9 cellular contexts compared by ENCODE assay signal in the genomic region with DNA sequence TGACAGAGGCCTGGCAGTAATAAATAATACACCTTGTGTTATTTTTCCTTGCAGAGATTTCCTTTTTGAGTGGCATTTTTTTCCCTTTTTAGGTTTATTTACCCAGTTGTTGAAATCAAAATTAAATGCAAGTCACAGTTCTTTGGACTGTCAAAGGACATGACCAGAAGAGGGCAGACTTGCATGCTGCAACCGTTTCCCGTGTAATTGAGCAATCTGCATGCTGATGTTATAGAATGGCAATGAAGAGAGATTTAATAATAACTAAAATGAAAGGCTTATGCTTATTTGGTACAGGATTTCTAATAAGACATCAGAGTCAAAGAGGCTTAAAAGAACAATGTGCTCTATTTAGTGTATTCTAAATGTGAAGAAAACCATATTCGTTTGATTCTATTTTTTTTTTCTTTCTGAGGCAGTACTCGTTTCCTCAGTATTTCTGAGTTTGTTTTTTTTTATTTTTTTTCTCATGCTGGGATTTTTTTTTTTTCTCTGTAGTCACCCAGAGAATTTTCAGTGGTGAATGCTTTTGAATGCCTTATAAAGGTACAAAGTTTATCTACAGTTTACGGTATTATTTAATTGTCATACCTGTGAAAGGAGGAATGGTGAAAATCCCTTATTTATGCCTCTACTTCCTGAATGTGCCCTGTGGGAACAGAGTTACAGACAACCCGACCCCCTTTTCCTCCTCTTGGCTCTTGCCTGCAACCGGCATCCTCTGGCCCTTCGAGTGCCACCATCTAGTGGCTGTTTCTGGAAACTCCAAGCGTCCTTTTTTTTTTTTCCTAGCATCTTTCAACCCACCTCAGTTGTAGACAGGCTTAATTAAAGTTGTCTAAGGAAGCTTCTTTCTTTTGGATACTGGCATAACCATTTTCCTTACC.
DNase-seq lines count a peak whose midpoint lies in the region; ATAC-seq and TF ChIP-seq lines count a peak whose summit lies in the region.
"Had no signal": no experiment of that assay in that cellular context is flagged by ENCODE, and none has a peak within 500 bp of the region (broad histone marks: within the 10 kb centered on the region; RNA-seq: fewer than 3 reads in every experiment).

No MANE protein-coding gene starts in this region.

- no peak for TF ChIP-seq POLR2A in HCT116 (IDR thresholded peaks at IDR 0.05; ENCODE audit: borderline replicate concordance, extremely low read depth, insufficient read depth, insufficient read length)

- H3K9me2 ChIP-seq in HCT116 (ENCODE audit: insufficient read depth) = no peaks in the 10 kb centered on the region

- ATAC-seq in Right ventricle myocardium superior (ENCODE audit: poor library complexity) (peak; percentile 93), HCT116 (peak; percentile 46; the same call in 1 of the 2 replicates)
- ATAC-seq: naive thymus-derived CD4-positive, alpha-beta T cell had no signal

- H3K4me1 ChIP-seq in right atrium auricular region = peaks cover 0 to 4% of the 10 kb centered on the region in 2 donors
- H3K4me1 ChIP-seq in HCT116 (ENCODE audit: control insufficient read depth in 1 of 2, insufficient read depth in 2 of 2, low read length in 2 of 2) = no peaks in the 10 kb centered on the region

- H3K79me2 ChIP-seq in HCT116 (ENCODE audit: insufficient read depth, low read length) = no peaks in the 10 kb centered on the region

- TF ChIP-seq CTCF in right atrium auricular region (IDR thresholded peaks at IDR 0.05) (peak in 1 of 2 donors; percentile 64), HCT116 (IDR thresholded peaks at IDR 0.05 in 2 of 3, conservative IDR thresholded peaks at IDR 0.05 in 1 of 3; ENCODE audit: borderline replicate concordance in 1 of 3, insufficient read depth in 1 of 3, low read depth in 2 of 3, low read length in 2 of 3) (peak; percentile 10 to 48 (median 46); a peak in 5 of 6 replicates), osteocyte (IDR thresholded peaks at IDR 0.05) (peak; percentile 69)

- H3K9me3 ChIP-seq in right atrium auricular region = no peaks in the 10 kb centered on the region
- peaks cover 0 to 6% of the 10 kb centered on the region in 2 experiments; a peak in 2 of 4 replicates for H3K9me3 ChIP-seq in HCT116 (ENCODE audit: control insufficient read depth in 1 of 2, insufficient read depth in 1 of 2, low read depth in 1 of 2, low read length in 2 of 2)

- DNase-seq in Right ventricle myocardium superior = no peak
- DNase-seq in right atrium auricular region (ENCODE audit: low spot score) = no peak
- DNase-seq in HCT116 (ENCODE audit: low read depth, low spot score) = no peak
- peak; percentile 35 for DNase-seq in NCI-H1092 treated with DMSO at 0.1 percent for 48 hours (lab: John Stamatoyannopoulos, UW)
- peak; percentile 2 to 43 for DNase-seq in SW 1271 (lab: John Stamatoyannopoulos, UW)
- DNase-seq in fibroblast of the conjunctiva (ENCODE audit: low read depth) = peak; percentile 62
- DNase-seq in osteocyte (ENCODE audit: extremely low spot score, unreplicated experiment) = no peak
- no peak for DNase-seq in activated T-helper 2 cell treated with anti-CD3 and anti-CD28 coated beads, Interferon-gamma antibody, Interleukin-2, Interleukin-4, amounts not matched to agents 10 μg/mL and 5 μg/mL and 100 μg/mL, durations not matched to agents 14 hours and 24 hours and 36 hours (ENCODE audit: low spot score)

- no peaks in the 10 kb centered on the region for H3K36me3 Mint-ChIP-seq in osteocyte (ENCODE audit: unreplicated experiment)
- no peaks in the 10 kb centered on the region for H3K36me3 Mint-ChIP-seq in activated T-helper 2 cell treated with anti-CD3 and anti-CD28 coated beads, Interferon-gamma antibody, Interleukin-2, Interleukin-4, amounts not matched to agents 10 μg/mL and 5 μg/mL and 100 μg/mL, durations not matched to agents 14 hours and 24 hours and 36 hours (ENCODE audit: low read depth)
- H3K36me3 Mint-ChIP-seq: naive thymus-derived CD4-positive, alpha-beta T cell had no signal

- RAD21 ChIA-PET in HCT116 (lab: Charles Lee; ENCODE audit: low non-redundant PET in 1 of 2, low total read pairs in 2 of 2, uncharacterized antibody in 2 of 2, unreplicated experiment in 2 of 2) = no interaction called here

- no peak overlapping the region for H3K4me2 ChIP-seq in HCT116 (ENCODE audit: low read length)

- no peaks in the 10 kb centered on the region for H3K27me3 Mint-ChIP-seq in osteocyte (ENCODE audit: unreplicated experiment)
- H3K27me3 Mint-ChIP-seq in activated T-helper 2 cell treated with anti-CD3 and anti-CD28 coated beads, Interferon-gamma antibody, Interleukin-2, Interleukin-4, amounts not matched to agents 10 μg/mL and 5 μg/mL and 100 μg/mL, durations not matched to agents 14 hours and 24 hours and 36 hours (ENCODE audit: low read depth) = no peaks in the 10 kb centered on the region

- H3K4me3 Mint-ChIP-seq in osteocyte (ENCODE audit: unreplicated experiment) = no peak overlapping the region
- no peak overlapping the region for H3K4me3 Mint-ChIP-seq in activated T-helper 2 cell treated with anti-CD3 and anti-CD28 coated beads, Interferon-gamma antibody, Interleukin-2, Interleukin-4, amounts not matched to agents 10 μg/mL and 5 μg/mL and 100 μg/mL, durations not matched to agents 14 hours and 24 hours and 36 hours (ENCODE audit: low read depth)

- no peak overlapping the region for H3K4me3 ChIP-seq in right atrium auricular region
- H3K4me3 ChIP-seq in HCT116 (replicated peaks in 1 of 2; ENCODE audit: low read depth in 1 of 2, low read length in 2 of 2) = no peak overlapping the region

- H3K9ac ChIP-seq in HCT116 (ENCODE audit: low read length) = no peak overlapping the region

- H3K4me1 Mint-ChIP-seq in osteocyte (ENCODE audit: unreplicated experiment) = peaks cover 3% of the 10 kb centered on the region
- peaks cover 2% of the 10 kb centered on the region for H3K4me1 Mint-ChIP-seq in activated T-helper 2 cell treated with anti-CD3 and anti-CD28 coated beads, Interferon-gamma antibody, Interleukin-2, Interleukin-4, amounts not matched to agents 10 μg/mL and 5 μg/mL and 100 μg/mL, durations not matched to agents 14 hours and 24 hours and 36 hours (ENCODE audit: low read depth)

- H3K27ac Mint-ChIP-seq in osteocyte (ENCODE audit: unreplicated experiment) = no peak overlapping the region
- no peak overlapping the region for H3K27ac Mint-ChIP-seq in activated T-helper 2 cell treated with anti-CD3 and anti-CD28 coated beads, Interferon-gamma antibody, Interleukin-2, Interleukin-4, amounts not matched to agents 10 μg/mL and 5 μg/mL and 100 μg/mL, durations not matched to agents 14 hours and 24 hours and 36 hours
- H3K27ac Mint-ChIP-seq: naive thymus-derived CD4-positive, alpha-beta T cell had no signal

- TF ChIP-seq RAD21 in HCT116 (IDR thresholded peaks at IDR 0.05; ENCODE audit: low read depth) = peak; percentile 32; the same call in 1 of the 2 replicates

- H3K27ac ChIP-seq in right atrium auricular region (no peak overlapping the region), HCT116 (ENCODE audit: low read depth, low read length) (no peak overlapping the region)

- POLR2A ChIA-PET in HCT116 (lab: Charles Lee) = no interaction called here

- H4K20me1 ChIP-seq in HCT116 (ENCODE audit: insufficient read depth) = no peaks in the 10 kb centered on the region

- intact Hi-C loops in Right ventricle myocardium superior (cut with DNase I) (no loop called here), HCT116 (cut with micrococcal nuclease) (no loop called here)
- intact Hi-C loops in activated T-helper 2 cell treated with anti-CD3 and anti-CD28 coated beads, Interferon-gamma antibody, Interleukin-2, Interleukin-4, amounts not matched to agents 10 μg/mL and 5 μg/mL and 100 μg/mL, durations not matched to agents 14 hours and 24 hours and 36 hours (cut with micrococcal nuclease) = no loop called here

- H3K27me3 ChIP-seq in right atrium auricular region (no peaks in the 10 kb centered on the region), HCT116 (ENCODE audit: insufficient read depth, low read length) (no peaks in the 10 kb centered on the region)

- H3K36me3 ChIP-seq in right atrium auricular region (no peaks in the 10 kb centered on the region), HCT116 (ENCODE audit: control insufficient read depth in 1 of 2, insufficient read depth in 2 of 2, low read length in 2 of 2) (no peaks in the 10 kb centered on the region)

- H3K9me3 Mint-ChIP-seq in osteocyte (ENCODE audit: unreplicated experiment) = no peaks in the 10 kb centered on the region
- H3K9me3 Mint-ChIP-seq in activated T-helper 2 cell treated with anti-CD3 and anti-CD28 coated beads, Interferon-gamma antibody, Interleukin-2, Interleukin-4, amounts not matched to agents 10 μg/mL and 5 μg/mL and 100 μg/mL, durations not matched to agents 14 hours and 24 hours and 36 hours = no peaks in the 10 kb centered on the region

- BruUV-seq in HCT116 (replicated peaks; lab: Mats Ljungman, UMichigan) = no TSS peak

- CTCF ChIA-PET in HCT116 (lab: Charles Lee) = no interaction called here

- H2AFZ ChIP-seq in HCT116 (ENCODE audit: low read depth, low read length, poor library complexity, severe bottlenecking) = no peak overlapping the region

TF ChIP-seq in HCT116, 20 proteins besides CTCF, POLR2A, EP300 and RAD21:
- TF ChIP-seq SIN3A (IDR thresholded peaks at IDR 0.05; ENCODE audit: low read depth) = no peak
- no peak for TF ChIP-seq YY1 (IDR thresholded peaks at IDR 0.05; ENCODE audit: extremely low read depth, insufficient replicate concordance, low read depth, low read length)
- TF ChIP-seq CEBPB (IDR thresholded peaks at IDR 0.05; ENCODE audit: low read depth) = peak; percentile 36; the same call in 1 of the 2 replicates
TF ChIP-seq in HCT116: peak in this region for 1.

Comparison
In these comparisons a context has a peak if more than half of its experiments do, and no peak if none do; other contexts are left out.
1. DNase-seq: peak in NCI-H1092 treated with DMSO at 0.1 percent for 48 hours (single experiment), SW 1271 (2 of 2) and fibroblast of the conjunctiva (single experiment); none in Right ventricle myocardium superior (single experiment), right atrium auricular region (single experiment), HCT116 (single experiment), osteocyte (single experiment) and activated T-helper 2 cell treated with anti-CD3 and anti-CD28 coated beads, Interferon-gamma antibody, Interleukin-2, Interleukin-4, amounts not matched to agents 10 μg/mL and 5 μg/mL and 100 μg/mL, durations not matched to agents 14 hours and 24 hours and 36 hours (single experiment).